Comparison of ENCODE assay signal across 1 cellular context in the genomic region with DNA sequence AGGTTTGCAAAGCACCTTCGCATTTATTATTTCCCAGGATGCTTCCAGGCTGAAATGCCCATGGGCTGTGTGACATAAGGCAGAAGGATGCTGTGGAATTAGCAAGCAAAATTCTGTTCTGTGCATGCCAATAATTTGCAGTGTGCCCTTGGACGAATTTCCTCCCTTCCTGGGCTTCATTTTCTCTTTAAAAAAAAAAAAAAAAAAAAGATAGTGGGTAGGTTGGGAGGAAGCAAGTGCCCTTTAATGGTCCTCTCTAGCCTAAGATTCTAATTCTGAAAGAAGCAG.
TF ChIP-seq lines count a peak whose summit lies in the region.

No MANE protein-coding gene starts in this region.

TF ChIP-seq in K562, 482 proteins besides CTCF, POLR2A, EP300 and RAD21:
- TF ChIP-seq MED1 (CRISPR knock-in tag; IDR thresholded peaks at IDR 0.05; ENCODE audit: borderline replicate concordance) (no peak), DDX20 (tag; IDR thresholded peaks at IDR 0.05; ENCODE audit: low read depth) (no peak), TCFL5 (CRISPR knock-in tag; conservative IDR thresholded peaks at IDR 0.05) (no peak), ZNF146 (CRISPR knock-in tag; IDR thresholded peaks at IDR 0.05; ENCODE audit: unreplicated experiment) (no peak)
- TF ChIP-seq, protein P1, sequence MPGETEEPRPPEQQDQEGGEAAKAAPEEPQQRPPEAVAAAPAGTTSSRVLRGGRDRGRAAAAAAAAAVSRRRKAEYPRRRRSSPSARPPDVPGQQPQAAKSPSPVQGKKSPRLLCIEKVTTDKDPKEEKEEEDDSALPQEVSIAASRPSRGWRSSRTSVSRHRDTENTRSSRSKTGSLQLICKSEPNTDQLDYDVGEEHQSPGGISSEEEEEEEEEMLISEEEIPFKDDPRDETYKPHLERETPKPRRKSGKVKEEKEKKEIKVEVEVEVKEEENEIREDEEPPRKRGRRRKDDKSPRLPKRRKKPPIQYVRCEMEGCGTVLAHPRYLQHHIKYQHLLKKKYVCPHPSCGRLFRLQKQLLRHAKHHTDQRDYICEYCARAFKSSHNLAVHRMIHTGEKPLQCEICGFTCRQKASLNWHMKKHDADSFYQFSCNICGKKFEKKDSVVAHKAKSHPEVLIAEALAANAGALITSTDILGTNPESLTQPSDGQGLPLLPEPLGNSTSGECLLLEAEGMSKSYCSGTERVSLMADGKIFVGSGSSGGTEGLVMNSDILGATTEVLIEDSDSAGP (CRISPR knock-in tag; IDR thresholded peaks at IDR 0.05), result no peak
